ENCODE assay signal across 1 cellular context in the genomic region with DNA sequence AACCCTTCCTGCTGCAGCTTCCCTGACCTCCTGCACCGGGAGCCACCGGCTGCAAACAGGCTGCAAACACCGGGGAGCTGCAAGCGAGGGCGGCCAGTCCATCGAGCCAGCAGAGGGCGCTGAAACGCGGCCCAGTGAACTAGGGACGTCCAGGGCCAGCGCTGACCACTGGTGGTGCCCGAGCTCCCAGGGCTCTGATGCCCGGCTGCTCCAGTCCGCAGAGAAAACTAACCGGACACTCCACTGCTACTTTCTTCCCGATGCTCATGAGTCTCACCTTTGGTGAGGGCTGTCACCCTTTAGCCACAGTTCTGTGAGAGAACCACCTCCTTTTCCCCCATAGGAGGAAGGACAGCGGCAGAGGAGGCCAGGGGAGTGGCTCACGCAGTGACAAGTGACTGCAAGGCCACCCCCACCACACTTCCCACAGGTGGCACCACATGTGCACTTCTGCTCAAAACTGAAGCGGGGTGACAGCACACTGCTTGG.
A peak's percentile ranks its signal among the peaks of the same experiment; 100 is the strongest.
TF ChIP-seq lines count a peak whose summit lies in the region.

No MANE protein-coding gene starts in this region.

TF ChIP-seq in HepG2, 621 proteins besides CTCF, POLR2A, EP300 and RAD21 (continued from another document and continues in another):
- TF ChIP-seq, protein P1, sequence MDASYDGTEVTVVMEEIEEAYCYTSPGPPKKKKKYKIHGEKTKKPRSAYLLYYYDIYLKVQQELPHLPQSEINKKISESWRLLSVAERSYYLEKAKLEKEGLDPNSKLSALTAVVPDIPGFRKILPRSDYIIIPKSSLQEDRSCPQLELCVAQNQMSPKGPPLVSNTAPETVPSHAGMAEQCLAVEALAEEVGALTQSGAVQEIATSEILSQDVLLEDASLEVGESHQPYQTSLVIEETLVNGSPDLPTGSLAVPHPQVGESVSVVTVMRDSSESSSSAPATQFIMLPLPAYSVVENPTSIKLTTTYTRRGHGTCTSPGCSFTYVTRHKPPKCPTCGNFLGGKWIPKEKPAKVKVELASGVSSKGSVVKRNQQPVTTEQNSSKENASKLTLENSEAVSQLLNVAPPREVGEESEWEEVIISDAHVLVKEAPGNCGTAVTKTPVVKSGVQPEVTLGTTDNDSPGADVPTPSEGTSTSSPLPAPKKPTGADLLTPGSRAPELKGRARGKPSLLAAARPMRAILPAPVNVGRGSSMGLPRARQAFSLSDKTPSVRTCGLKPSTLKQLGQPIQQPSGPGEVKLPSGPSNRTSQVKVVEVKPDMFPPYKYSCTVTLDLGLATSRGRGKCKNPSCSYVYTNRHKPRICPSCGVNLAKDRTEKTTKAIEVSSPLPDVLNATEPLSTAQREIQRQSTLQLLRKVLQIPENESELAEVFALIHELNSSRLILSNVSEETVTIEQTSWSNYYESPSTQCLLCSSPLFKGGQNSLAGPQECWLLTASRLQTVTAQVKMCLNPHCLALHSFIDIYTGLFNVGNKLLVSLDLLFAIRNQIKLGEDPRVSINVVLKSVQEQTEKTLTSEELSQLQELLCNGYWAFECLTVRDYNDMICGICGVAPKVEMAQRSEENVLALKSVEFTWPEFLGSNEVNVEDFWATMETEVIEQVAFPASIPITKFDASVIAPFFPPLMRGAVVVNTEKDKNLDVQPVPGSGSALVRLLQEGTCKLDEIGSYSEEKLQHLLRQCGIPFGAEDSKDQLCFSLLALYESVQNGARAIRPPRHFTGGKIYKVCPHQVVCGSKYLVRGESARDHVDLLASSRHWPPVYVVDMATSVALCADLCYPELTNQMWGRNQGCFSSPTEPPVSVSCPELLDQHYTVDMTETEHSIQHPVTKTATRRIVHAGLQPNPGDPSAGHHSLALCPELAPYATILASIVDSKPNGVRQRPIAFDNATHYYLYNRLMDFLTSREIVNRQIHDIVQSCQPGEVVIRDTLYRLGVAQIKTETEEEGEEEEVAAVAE (CRISPR knock-in tag; IDR thresholded peaks at IDR 0.05; ENCODE audit: borderline replicate concordance) = no peak
- no peak for TF ChIP-seq ZNF253 (CRISPR knock-in tag; IDR thresholded peaks at IDR 0.05; ENCODE audit: borderline replicate concordance)
- no peak for TF ChIP-seq PHF20 (CRISPR knock-in tag; IDR thresholded peaks at IDR 0.05)
- TF ChIP-seq, protein P2, sequence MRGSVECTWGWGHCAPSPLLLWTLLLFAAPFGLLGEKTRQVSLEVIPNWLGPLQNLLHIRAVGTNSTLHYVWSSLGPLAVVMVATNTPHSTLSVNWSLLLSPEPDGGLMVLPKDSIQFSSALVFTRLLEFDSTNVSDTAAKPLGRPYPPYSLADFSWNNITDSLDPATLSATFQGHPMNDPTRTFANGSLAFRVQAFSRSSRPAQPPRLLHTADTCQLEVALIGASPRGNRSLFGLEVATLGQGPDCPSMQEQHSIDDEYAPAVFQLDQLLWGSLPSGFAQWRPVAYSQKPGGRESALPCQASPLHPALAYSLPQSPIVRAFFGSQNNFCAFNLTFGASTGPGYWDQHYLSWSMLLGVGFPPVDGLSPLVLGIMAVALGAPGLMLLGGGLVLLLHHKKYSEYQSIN (CRISPR knock-in tag; IDR thresholded peaks at IDR 0.05; ENCODE audit: borderline replicate concordance) = no peak
- no peak for TF ChIP-seq ZNF44 (CRISPR knock-in tag; IDR thresholded peaks at IDR 0.05)
- no peak for TF ChIP-seq ZNF256 (CRISPR knock-in tag; conservative IDR thresholded peaks at IDR 0.05)
- no peak for TF ChIP-seq NFE2 (CRISPR knock-in tag; IDR thresholded peaks at IDR 0.05)
- TF ChIP-seq DR1 (CRISPR knock-in tag; IDR thresholded peaks at IDR 0.05) = no peak
- TF ChIP-seq, protein P3, sequence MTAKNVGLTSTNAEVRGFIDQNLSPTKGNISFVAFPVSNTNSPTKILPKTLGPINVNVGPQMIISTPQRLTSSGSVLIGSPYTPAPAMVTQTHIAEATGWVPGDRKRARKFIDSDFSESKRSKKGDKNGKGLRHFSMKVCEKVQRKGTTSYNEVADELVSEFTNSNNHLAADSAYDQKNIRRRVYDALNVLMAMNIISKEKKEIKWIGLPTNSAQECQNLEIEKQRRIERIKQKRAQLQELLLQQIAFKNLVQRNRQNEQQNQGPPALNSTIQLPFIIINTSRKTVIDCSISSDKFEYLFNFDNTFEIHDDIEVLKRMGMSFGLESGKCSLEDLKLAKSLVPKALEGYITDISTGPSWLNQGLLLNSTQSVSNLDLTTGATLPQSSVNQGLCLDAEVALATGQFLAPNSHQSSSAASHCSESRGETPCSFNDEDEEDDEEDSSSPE (CRISPR knock-in tag; IDR thresholded peaks at IDR 0.05) = no peak
- TF ChIP-seq ZNF75D (CRISPR knock-in tag; IDR thresholded peaks at IDR 0.05; ENCODE audit: borderline replicate concordance) = no peak
- no peak for TF ChIP-seq ZNF724P (CRISPR knock-in tag; IDR thresholded peaks at IDR 0.05; ENCODE audit: borderline replicate concordance)
- TF ChIP-seq SRSF1 (optimal IDR thresholded peaks at IDR 0.05; ENCODE audit: low read depth, low read length) = no peak
- no peak for TF ChIP-seq MXD4 (CRISPR knock-in tag; IDR thresholded peaks at IDR 0.05)
- TF ChIP-seq, protein P4, sequence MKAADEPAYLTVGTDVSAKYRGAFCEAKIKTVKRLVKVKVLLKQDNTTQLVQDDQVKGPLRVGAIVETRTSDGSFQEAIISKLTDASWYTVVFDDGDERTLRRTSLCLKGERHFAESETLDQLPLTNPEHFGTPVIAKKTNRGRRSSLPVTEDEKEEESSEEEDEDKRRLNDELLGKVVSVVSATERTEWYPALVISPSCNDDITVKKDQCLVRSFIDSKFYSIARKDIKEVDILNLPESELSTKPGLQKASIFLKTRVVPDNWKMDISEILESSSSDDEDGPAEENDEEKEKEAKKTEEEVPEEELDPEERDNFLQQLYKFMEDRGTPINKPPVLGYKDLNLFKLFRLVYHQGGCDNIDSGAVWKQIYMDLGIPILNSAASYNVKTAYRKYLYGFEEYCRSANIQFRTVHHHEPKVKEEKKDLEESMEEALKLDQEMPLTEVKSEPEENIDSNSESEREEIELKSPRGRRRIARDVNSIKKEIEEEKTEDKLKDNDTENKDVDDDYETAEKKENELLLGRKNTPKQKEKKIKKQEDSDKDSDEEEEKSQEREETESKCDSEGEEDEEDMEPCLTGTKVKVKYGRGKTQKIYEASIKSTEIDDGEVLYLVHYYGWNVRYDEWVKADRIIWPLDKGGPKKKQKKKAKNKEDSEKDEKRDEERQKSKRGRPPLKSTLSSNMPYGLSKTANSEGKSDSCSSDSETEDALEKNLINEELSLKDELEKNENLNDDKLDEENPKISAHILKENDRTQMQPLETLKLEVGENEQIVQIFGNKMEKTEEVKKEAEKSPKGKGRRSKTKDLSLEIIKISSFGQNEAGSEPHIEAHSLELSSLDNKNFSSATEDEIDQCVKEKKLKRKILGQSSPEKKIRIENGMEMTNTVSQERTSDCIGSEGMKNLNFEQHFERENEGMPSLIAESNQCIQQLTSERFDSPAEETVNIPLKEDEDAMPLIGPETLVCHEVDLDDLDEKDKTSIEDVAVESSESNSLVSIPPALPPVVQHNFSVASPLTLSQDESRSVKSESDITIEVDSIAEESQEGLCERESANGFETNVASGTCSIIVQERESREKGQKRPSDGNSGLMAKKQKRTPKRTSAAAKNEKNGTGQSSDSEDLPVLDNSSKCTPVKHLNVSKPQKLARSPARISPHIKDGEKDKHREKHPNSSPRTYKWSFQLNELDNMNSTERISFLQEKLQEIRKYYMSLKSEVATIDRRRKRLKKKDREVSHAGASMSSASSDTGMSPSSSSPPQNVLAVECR (CRISPR knock-in tag; IDR thresholded peaks at IDR 0.05; ENCODE audit: borderline replicate concordance) = peak; percentile 39; the same call in 1 of the 2 replicates
- TF ChIP-seq, protein P5, sequence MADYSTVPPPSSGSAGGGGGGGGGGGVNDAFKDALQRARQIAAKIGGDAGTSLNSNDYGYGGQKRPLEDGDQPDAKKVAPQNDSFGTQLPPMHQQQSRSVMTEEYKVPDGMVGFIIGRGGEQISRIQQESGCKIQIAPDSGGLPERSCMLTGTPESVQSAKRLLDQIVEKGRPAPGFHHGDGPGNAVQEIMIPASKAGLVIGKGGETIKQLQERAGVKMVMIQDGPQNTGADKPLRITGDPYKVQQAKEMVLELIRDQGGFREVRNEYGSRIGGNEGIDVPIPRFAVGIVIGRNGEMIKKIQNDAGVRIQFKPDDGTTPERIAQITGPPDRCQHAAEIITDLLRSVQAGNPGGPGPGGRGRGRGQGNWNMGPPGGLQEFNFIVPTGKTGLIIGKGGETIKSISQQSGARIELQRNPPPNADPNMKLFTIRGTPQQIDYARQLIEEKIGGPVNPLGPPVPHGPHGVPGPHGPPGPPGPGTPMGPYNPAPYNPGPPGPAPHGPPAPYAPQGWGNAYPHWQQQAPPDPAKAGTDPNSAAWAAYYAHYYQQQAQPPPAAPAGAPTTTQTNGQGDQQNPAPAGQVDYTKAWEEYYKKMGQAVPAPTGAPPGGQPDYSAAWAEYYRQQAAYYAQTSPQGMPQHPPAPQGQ (CRISPR knock-in tag; IDR thresholded peaks at IDR 0.05; ENCODE audit: borderline replicate concordance) = no peak
- TF ChIP-seq ZNF232 (CRISPR knock-in tag; IDR thresholded peaks at IDR 0.05; ENCODE audit: borderline replicate concordance) = no peak
- TF ChIP-seq ADNP (CRISPR knock-in tag; IDR thresholded peaks at IDR 0.05) = no peak
- no peak for TF ChIP-seq ZNF598 (CRISPR knock-in tag; IDR thresholded peaks at IDR 0.05; ENCODE audit: borderline replicate concordance)
- TF ChIP-seq ZNF431 (CRISPR knock-in tag; IDR thresholded peaks at IDR 0.05; ENCODE audit: borderline replicate concordance, low read depth) = no peak
- no peak for TF ChIP-seq RBAK (CRISPR knock-in tag; IDR thresholded peaks at IDR 0.05)
- peak; percentile 72; the same call in 1 of the 2 replicates for TF ChIP-seq CBX5 (CRISPR knock-in tag; IDR thresholded peaks at IDR 0.05; ENCODE audit: borderline replicate concordance)
- TF ChIP-seq, protein P6, sequence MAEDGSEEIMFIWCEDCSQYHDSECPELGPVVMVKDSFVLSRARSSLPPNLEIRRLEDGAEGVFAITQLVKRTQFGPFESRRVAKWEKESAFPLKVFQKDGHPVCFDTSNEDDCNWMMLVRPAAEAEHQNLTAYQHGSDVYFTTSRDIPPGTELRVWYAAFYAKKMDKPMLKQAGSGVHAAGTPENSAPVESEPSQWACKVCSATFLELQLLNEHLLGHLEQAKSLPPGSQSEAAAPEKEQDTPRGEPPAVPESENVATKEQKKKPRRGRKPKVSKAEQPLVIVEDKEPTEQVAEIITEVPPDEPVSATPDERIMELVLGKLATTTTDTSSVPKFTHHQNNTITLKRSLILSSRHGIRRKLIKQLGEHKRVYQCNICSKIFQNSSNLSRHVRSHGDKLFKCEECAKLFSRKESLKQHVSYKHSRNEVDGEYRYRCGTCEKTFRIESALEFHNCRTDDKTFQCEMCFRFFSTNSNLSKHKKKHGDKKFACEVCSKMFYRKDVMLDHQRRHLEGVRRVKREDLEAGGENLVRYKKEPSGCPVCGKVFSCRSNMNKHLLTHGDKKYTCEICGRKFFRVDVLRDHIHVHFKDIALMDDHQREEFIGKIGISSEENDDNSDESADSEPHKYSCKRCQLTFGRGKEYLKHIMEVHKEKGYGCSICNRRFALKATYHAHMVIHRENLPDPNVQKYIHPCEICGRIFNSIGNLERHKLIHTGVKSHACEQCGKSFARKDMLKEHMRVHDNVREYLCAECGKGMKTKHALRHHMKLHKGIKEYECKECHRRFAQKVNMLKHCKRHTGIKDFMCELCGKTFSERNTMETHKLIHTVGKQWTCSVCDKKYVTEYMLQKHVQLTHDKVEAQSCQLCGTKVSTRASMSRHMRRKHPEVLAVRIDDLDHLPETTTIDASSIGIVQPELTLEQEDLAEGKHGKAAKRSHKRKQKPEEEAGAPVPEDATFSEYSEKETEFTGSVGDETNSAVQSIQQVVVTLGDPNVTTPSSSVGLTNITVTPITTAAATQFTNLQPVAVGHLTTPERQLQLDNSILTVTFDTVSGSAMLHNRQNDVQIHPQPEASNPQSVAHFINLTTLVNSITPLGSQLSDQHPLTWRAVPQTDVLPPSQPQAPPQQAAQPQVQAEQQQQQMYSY (CRISPR knock-in tag; IDR thresholded peaks at IDR 0.05) = no peak
- TF ChIP-seq, protein P7, sequence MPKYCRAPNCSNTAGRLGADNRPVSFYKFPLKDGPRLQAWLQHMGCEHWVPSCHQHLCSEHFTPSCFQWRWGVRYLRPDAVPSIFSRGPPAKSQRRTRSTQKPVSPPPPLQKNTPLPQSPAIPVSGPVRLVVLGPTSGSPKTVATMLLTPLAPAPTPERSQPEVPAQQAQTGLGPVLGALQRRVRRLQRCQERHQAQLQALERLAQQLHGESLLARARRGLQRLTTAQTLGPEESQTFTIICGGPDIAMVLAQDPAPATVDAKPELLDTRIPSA (CRISPR knock-in tag; IDR thresholded peaks at IDR 0.05; ENCODE audit: borderline replicate concordance) = no peak
- TF ChIP-seq FLYWCH1 (CRISPR knock-in tag; IDR thresholded peaks at IDR 0.05) = no peak
- no peak for TF ChIP-seq EZH2 (conservative IDR thresholded peaks at IDR 0.05; ENCODE audit: low read depth, low read length)
- TF ChIP-seq SSRP1 (CRISPR knock-in tag; IDR thresholded peaks at IDR 0.05) = peak; percentile 78; the same call in 1 of the 2 replicates
- TF ChIP-seq ASH2L (IDR thresholded peaks at IDR 0.05; ENCODE audit: insufficient read length, low read depth, low read length) = peak; percentile 24
- no peak for TF ChIP-seq CBX2 (IDR thresholded peaks at IDR 0.05; ENCODE audit: low read depth, low read length)
- TF ChIP-seq CBX2 (CRISPR knock-in tag; IDR thresholded peaks at IDR 0.05; ENCODE audit: low read depth) = no peak
- no peak for TF ChIP-seq ZNF337 (CRISPR knock-in tag; IDR thresholded peaks at IDR 0.05; ENCODE audit: borderline replicate concordance, low read depth)
- no peak for TF ChIP-seq MED13 (CRISPR knock-in tag; IDR thresholded peaks at IDR 0.05)
- TF ChIP-seq, protein P8, sequence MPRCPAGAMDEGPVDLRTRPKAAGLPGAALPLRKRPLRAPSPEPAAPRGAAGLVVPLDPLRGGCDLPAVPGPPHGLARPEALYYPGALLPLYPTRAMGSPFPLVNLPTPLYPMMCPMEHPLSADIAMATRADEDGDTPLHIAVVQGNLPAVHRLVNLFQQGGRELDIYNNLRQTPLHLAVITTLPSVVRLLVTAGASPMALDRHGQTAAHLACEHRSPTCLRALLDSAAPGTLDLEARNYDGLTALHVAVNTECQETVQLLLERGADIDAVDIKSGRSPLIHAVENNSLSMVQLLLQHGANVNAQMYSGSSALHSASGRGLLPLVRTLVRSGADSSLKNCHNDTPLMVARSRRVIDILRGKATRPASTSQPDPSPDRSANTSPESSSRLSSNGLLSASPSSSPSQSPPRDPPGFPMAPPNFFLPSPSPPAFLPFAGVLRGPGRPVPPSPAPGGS (CRISPR knock-in tag; IDR thresholded peaks at IDR 0.05) = no peak
- TF ChIP-seq, protein P9, sequence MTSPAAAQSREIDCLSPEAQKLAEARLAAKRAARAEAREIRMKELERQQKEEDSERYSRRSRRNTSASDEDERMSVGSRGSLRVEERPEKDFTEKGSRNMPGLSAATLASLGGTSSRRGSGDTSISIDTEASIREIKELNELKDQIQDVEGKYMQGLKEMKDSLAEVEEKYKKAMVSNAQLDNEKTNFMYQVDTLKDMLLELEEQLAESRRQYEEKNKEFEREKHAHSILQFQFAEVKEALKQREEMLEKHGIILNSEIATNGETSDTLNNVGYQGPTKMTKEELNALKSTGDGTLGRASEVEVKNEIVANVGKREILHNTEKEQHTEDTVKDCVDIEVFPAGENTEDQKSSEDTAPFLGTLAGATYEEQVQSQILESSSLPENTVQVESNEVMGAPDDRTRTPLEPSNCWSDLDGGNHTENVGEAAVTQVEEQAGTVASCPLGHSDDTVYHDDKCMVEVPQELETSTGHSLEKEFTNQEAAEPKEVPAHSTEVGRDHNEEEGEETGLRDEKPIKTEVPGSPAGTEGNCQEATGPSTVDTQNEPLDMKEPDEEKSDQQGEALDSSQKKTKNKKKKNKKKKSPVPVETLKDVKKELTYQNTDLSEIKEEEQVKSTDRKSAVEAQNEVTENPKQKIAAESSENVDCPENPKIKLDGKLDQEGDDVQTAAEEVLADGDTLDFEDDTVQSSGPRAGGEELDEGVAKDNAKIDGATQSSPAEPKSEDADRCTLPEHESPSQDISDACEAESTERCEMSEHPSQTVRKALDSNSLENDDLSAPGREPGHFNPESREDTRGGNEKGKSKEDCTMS (CRISPR knock-in tag; conservative IDR thresholded peaks at IDR 0.05) = no peak
- TF ChIP-seq ZNF34 (CRISPR knock-in tag; IDR thresholded peaks at IDR 0.05; ENCODE audit: borderline replicate concordance) = no peak
- TF ChIP-seq ZNF564 (CRISPR knock-in tag; IDR thresholded peaks at IDR 0.05) = no peak
- TF ChIP-seq MAF1 (CRISPR knock-in tag; IDR thresholded peaks at IDR 0.05; ENCODE audit: borderline replicate concordance) = no peak
